Comparison of ENCODE assay signal across 8 cellular contexts in the genomic region with DNA sequence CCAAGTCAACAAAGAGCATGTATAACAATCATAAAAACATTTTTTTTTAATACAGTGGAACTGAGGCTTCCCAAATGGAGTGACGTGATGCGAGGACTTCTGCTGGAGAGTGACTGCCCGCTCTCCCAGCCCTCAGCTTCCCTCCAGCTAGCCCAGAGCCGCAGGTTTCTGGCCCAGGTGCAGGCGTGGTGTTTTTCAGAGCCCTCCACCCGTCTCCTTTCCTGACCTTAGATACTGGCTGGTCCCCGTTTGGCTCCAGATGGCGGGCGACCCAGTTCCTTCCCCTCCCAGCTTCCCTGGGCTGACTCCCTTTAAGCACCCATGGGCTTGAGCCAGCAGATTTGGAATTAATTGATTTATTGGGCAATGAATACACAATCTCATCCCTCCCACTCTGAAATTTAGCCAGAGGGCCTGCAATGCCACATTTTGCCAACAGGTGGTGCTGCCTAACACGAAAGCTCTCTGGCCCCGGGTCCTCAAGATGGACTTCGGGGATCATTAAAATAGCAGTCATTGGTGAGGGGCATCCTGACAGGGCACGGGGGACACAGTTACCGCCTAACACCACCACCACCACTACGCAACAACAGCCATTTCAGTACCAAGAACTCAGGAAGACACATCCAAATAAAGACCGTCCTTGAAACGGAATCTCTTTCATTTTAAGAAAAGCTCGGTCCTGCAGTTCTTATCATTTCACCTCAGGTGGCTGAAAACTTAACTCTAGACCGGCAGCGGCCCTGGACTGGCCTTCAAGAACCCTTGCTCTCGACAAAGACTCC. TPM values are rescaled to one million over a fixed set of nuclear protein-coding genes. Genes with fewer than 3 reads are reported as not detected.
DNase-seq lines count a peak whose midpoint lies in the region; ATAC-seq and TF ChIP-seq lines count a peak whose summit lies in the region.

No MANE protein-coding gene starts in this region.

- DNase-seq in DMS114 treated with DMSO at 0.1 percent for 48 hours (lab: John Stamatoyannopoulos, UW; ENCODE audit: unreplicated experiment) (peak; percentile 27), RPMI7951 (ENCODE audit: low read depth) (peak; percentile 60), fibroblast of the aortic adventitia (ENCODE audit: low read depth) (peak; percentile 75), occipital lobe (lab: John Stamatoyannopoulos, UW) (peak; percentile 35), testis (peak; percentile 86)

- H3K27ac ChIP-seq in HUES64 (ENCODE audit: low read depth, low read length) (peak overlapping the region; percentile 40; the same call in 1 of the 2 replicates), testis (no peak overlapping the region)

- intact Hi-C loops in testis (cut with DNase I; ENCODE audit: low total_unique reads): no loop called here

- H3K9me3 ChIP-seq in HUES64 (ENCODE audit: insufficient read depth, low read depth, low read length) (no peaks in the 10 kb centered on the region), testis (no peaks in the 10 kb centered on the region)

- H3K27ac Mint-ChIP-seq in activated T-helper 17 cell treated with anti-CD3 and anti-CD28 coated beads, Interleukin-2, amount 50 U/mL, for 72 hours: no peak overlapping the region

- ATAC-seq in activated T-helper 17 cell treated with anti-CD3 and anti-CD28 coated beads, Interleukin-2, amount 50 U/mL, for 72 hours (replicated peaks): peak; percentile 61
- no peak for ATAC-seq in HG03520 (IDR thresholded peaks at IDR 0.05; ENCODE audit: unreplicated experiment)

- H3K4me3 ChIP-seq in HUES64 (ENCODE audit: low read length) (peak overlapping the region; percentile 15; the same call in 1 of the 2 replicates), fibroblast of the aortic adventitia (ENCODE audit: low read depth, low read length) (peak overlapping the region; percentile 39), testis (no peak overlapping the region)

- peak; percentile 99 for TF ChIP-seq CTCF in fibroblast of the aortic adventitia (IDR thresholded peaks at IDR 0.05; ENCODE audit: insufficient read depth, low read length)
- TF ChIP-seq CTCF in testis (IDR thresholded peaks at IDR 0.05): peak; percentile 96 to 97 (median 96)

- H3K36me3 Mint-ChIP-seq in activated T-helper 17 cell treated with anti-CD3 and anti-CD28 coated beads, Interleukin-2, amount 50 U/mL, for 72 hours (ENCODE audit: low read depth): peaks cover 3% of the 10 kb centered on the region

- H3K4me1 Mint-ChIP-seq in activated T-helper 17 cell treated with anti-CD3 and anti-CD28 coated beads, Interleukin-2, amount 50 U/mL, for 72 hours: no peaks in the 10 kb centered on the region

- H3K27me3 ChIP-seq in HUES64 (ENCODE audit: insufficient read depth, low read length): no peaks in the 10 kb centered on the region
- no peaks in the 10 kb centered on the region for H3K27me3 ChIP-seq in testis

- no peak for TF ChIP-seq POLR2A in testis (IDR thresholded peaks at IDR 0.05)

- H3K4me1 ChIP-seq in HUES64 (ENCODE audit: insufficient read depth, low read length): peaks cover 5% of the 10 kb centered on the region
- peaks cover 4% of the 10 kb centered on the region for H3K4me1 ChIP-seq in testis

- WGBS in HUES64: 36% methylated on average over 21 of the region's 21 CpGs
- 24 to 38% methylated on average over 21 of the region's 21 CpGs for WGBS in testis, 2 donors

- 0 out of 2 replicates have a peak overlapping the region, but pooled peaks have one; percentile 20 for H3K9ac ChIP-seq in HUES64 (ENCODE audit: low read depth, low read length)

- H3K9me3 Mint-ChIP-seq in activated T-helper 17 cell treated with anti-CD3 and anti-CD28 coated beads, Interleukin-2, amount 50 U/mL, for 72 hours: no peaks in the 10 kb centered on the region

- H3K27me3 Mint-ChIP-seq in activated T-helper 17 cell treated with anti-CD3 and anti-CD28 coated beads, Interleukin-2, amount 50 U/mL, for 72 hours: no peaks in the 10 kb centered on the region

- no peaks in the 10 kb centered on the region for H3K36me3 ChIP-seq in HUES64 (ENCODE audit: insufficient read depth, low read length)
- H3K36me3 ChIP-seq in testis (ENCODE audit: low read depth, missing control alignments): no peaks in the 10 kb centered on the region

- H3K4me3 Mint-ChIP-seq in activated T-helper 17 cell treated with anti-CD3 and anti-CD28 coated beads, Interleukin-2, amount 50 U/mL, for 72 hours: peak overlapping the region; percentile 68

RNA-seq across cellular contexts. Expression of a gene that starts 47.5 kb away (rescaled TPM):
- 0.40 TPM for polyA plus RNA-seq in HUES64 (2013, experiment 1 of 2)
- polyA plus RNA-seq in HUES64 (2013, experiment 2 of 2): 0.25 TPM
- not detected in 2 replicates for total RNA-seq in RPMI7951 (2014; rRNA removed; shearing (Covaris generic))
- total RNA-seq in activated T-helper 17 cell treated with anti-CD3 and anti-CD28 coated beads, Interleukin-2, amount 50 U/mL, for 72 hours: 1 to 10 TPM; 2.4 to 3.1 TPM
- total RNA-seq in fibroblast of the aortic adventitia (ENCODE audit: low replicate concordance): not detected in 2 replicates
- not detected for total RNA-seq in occipital lobe
- total RNA-seq in testis: 1 to 10 TPM; 4.0 to 4.7 TPM
- 1.8 TPM for polyA plus RNA-seq in testis (ENCODE audit: insufficient read depth, low read depth, low replicate concordance)

RNA-seq across cellular contexts. Expression of a gene that starts 49.1 kb away (rescaled TPM):
- 14.5 TPM for polyA plus RNA-seq in HUES64 (2013, experiment 1 of 2)
- 14.1 TPM for polyA plus RNA-seq in HUES64 (2013, experiment 2 of 2)
- 7.1 and 8.7 TPM in 2 replicates for total RNA-seq in RPMI7951 (2014; rRNA removed; shearing (Covaris generic))
- total RNA-seq in activated T-helper 17 cell treated with anti-CD3 and anti-CD28 coated beads, Interleukin-2, amount 50 U/mL, for 72 hours: 10 to 100 TPM; 56.5 to 67.7 TPM
- total RNA-seq in fibroblast of the aortic adventitia (ENCODE audit: low replicate concordance) (7.1 and 10.8 TPM in 2 replicates), occipital lobe (10.1 TPM), testis (10 to 100 TPM; 71.4 to 71.6 TPM)
- 43.9 TPM for polyA plus RNA-seq in testis (ENCODE audit: insufficient read depth, low read depth, low replicate concordance)

Comparison
In these comparisons a context has a peak if more than half of its experiments do, and no peak if none do; other contexts are left out.
1. DNase-seq: peak in every context shown above with its lines; median percentile 86 in testis; 75 in fibroblast of the aortic adventitia; 60 in RPMI7951; 35 in occipital lobe; 27 in DMS114 treated with DMSO at 0.1 percent for 48 hours.
2. H3K4me3 ChIP-seq: peak in HUES64 (single experiment) and fibroblast of the aortic adventitia (single experiment); none in testis (0 of 2).